Comparison of ENCODE assay signal across 8 cellular contexts in genomic region chr4:7960017-7960789, GRCh38. TPM values are rescaled to one million over a fixed set of nuclear protein-coding genes. Genes with fewer than 3 reads are reported as not detected.
DNase-seq lines count a peak whose midpoint lies in the region; ATAC-seq and TF ChIP-seq lines count a peak whose summit lies in the region.

No MANE protein-coding gene starts in this region.

- no peaks in the 10 kb centered on the region; the same call in 1 of the 2 replicates for H4K20me1 ChIP-seq in IMR-90 (ENCODE audit: insufficient read depth, low read length)

- H2AK9ac ChIP-seq in IMR-90 (replicated peaks; ENCODE audit: low read depth, low read length, poor library complexity) = peak overlapping the region; percentile 90

- H2AK5ac ChIP-seq in IMR-90 (ENCODE audit: low read depth, low read length) = peak overlapping the region; percentile 98

- no peaks in the 10 kb centered on the region for H3K27me3 Mint-ChIP-seq in MCF 10A (ENCODE audit: insufficient read depth, unreplicated experiment)
- peaks cover 0 to 6% (median 0%) of the 10 kb centered on the region in 5 donors for H3K27me3 Mint-ChIP-seq in naive thymus-derived CD4-positive, alpha-beta T cell

- TF ChIP-seq CTCF in A673 (conservative IDR thresholded peaks at IDR 0.05; ENCODE audit: low read depth, low read length) (no peak), IMR-90 (conservative IDR thresholded peaks at IDR 0.05; ENCODE audit: low read depth, low read length) (no peak), MCF 10A (IDR thresholded peaks at IDR 0.05; ENCODE audit: unreplicated experiment) (no peak)

- H2BK120ac ChIP-seq in IMR-90 (ENCODE audit: low read depth, low read length) = peak overlapping the region; percentile 98

- ATAC-seq in IMR-90 (ENCODE audit: low read depth) = peak; percentile 68
- ATAC-seq in naive thymus-derived CD4-positive, alpha-beta T cell = peak; percentile 5
- no peak for ATAC-seq in GM21786 (IDR thresholded peaks at IDR 0.05; ENCODE audit: unreplicated experiment)

- H3K36me3 Mint-ChIP-seq in MCF 10A (ENCODE audit: insufficient read depth, unreplicated experiment) = peaks cover 5% of the 10 kb centered on the region
- no peaks in the 10 kb centered on the region for H3K36me3 Mint-ChIP-seq in naive thymus-derived CD4-positive, alpha-beta T cell

- peak overlapping the region; percentile 98 for H2BK20ac ChIP-seq in IMR-90 (ENCODE audit: low read depth, low read length)

- no peaks in the 10 kb centered on the region for H3K9me3 Mint-ChIP-seq in MCF 10A (ENCODE audit: unreplicated experiment)
- H3K9me3 Mint-ChIP-seq in naive thymus-derived CD4-positive, alpha-beta T cell = no peaks in the 10 kb centered on the region

- H3K4me1 ChIP-seq in A673 (ENCODE audit: insufficient read depth, low read length, poor library complexity, severe bottlenecking) (peaks cover 73% of the 10 kb centered on the region), IMR-90 (ENCODE audit: control insufficient read depth, insufficient read depth, low read length) (peaks cover 20% of the 10 kb centered on the region)
- peaks cover 17 to 21% of the 10 kb centered on the region in 2 donors for H3K4me1 ChIP-seq in naive thymus-derived CD4-positive, alpha-beta T cell (ENCODE audit: control insufficient read depth in 2 of 2, insufficient read depth in 2 of 2, low read length in 2 of 2)

- 0 out of 2 replicates have a peak overlapping the region, but pooled peaks have one; percentile 18 for H3K4me2 ChIP-seq in IMR-90 (ENCODE audit: low read depth, low read length)

- peak overlapping the region; percentile 79 for H2AFZ ChIP-seq in IMR-90 (replicated peaks; ENCODE audit: low read length, poor library complexity)

- peak overlapping the region; percentile 92 for H3K23ac ChIP-seq in IMR-90 (ENCODE audit: low read depth, low read length)

- WGBS in IMR-90 (ENCODE audit: extremely low coverage in 2 of 2, insufficient read length in 1 of 2), 2 experiments = 78% methylated on average over 6 of the region's 11 CpGs; no CpG with 5 or more reads in 1 of the 2 experiments

- 0 out of 2 replicates have a peak, but pooled peaks have one; percentile 29 for TF ChIP-seq POLR2A in IMR-90 (IDR thresholded peaks at IDR 0.05; ENCODE audit: low read depth, low read length)

- POLR2A ChIA-PET in A673 (lab: Charles Lee; ENCODE audit: low non-redundant PET) = no interaction called here
- POLR2A ChIA-PET in IMR-90 (lab: Charles Lee; ENCODE audit: unreplicated experiment) = no interaction called here
- POLR2A ChIA-PET in MCF 10A (lab: Yijun Ruan, JAX) = interaction anchor here (1.0 to 7.1 kb wide), 7 partner anchors 10 to 29 kb away, joined by 3 to 62 read pairs (median 5); partner anchors contain the start of gene AFAP1
- POLR2A ChIA-PET in naive thymus-derived CD4-positive, alpha-beta T cell (lab: Charles Lee) = interaction anchor here (1.0 to 1.8 kb wide), 2 partner anchors 15 to 21 kb away, joined by 4 read pairs; partner anchors contain the start of gene AFAP1

- H3K4ac ChIP-seq in IMR-90 (ENCODE audit: low read depth, low read length) = peak overlapping the region; percentile 98

- H4K5ac ChIP-seq in IMR-90 (ENCODE audit: low read depth, low read length) = peak overlapping the region; percentile 83

- no peak overlapping the region for H3K4me3 ChIP-seq in A673 (ENCODE audit: low read depth, low read length, poor library complexity, severe bottlenecking)
- H3K4me3 ChIP-seq in IMR-90 (ENCODE audit: insufficient read depth, low read depth, low read length) = no peak overlapping the region
- H3K4me3 ChIP-seq in naive thymus-derived CD4-positive, alpha-beta T cell (ENCODE audit: low read length) = no peak overlapping the region

- DNase-seq in A673 (ENCODE audit: low spot score) (no peak), IMR-90 (no peak), MCF 10A (ENCODE audit: unreplicated experiment) (no peak), DMS79 (lab: John Stamatoyannopoulos, UW) (no peak), ureter (ENCODE audit: low spot score) (no peak), A172 (ENCODE audit: low spot score) (no peak)
- no peak for DNase-seq in naive thymus-derived CD4-positive, alpha-beta T cell

- H3K9me3 ChIP-seq in A673 (ENCODE audit: low read depth, low read length, poor library complexity, severe bottlenecking) (no peaks in the 10 kb centered on the region), IMR-90 (ENCODE audit: control insufficient read depth, insufficient read depth, low read length) (no peaks in the 10 kb centered on the region)
- H3K9me3 ChIP-seq in naive thymus-derived CD4-positive, alpha-beta T cell (ENCODE audit: control insufficient read depth in 2 of 3, low read length in 3 of 3) = no peaks in the 10 kb centered on the region

- H3K36me3 ChIP-seq in A673 (ENCODE audit: insufficient read depth, low read length, poor library complexity, severe bottlenecking) (no peaks in the 10 kb centered on the region), IMR-90 (ENCODE audit: control insufficient read depth, insufficient read depth, low read length) (no peaks in the 10 kb centered on the region)
- no peaks in the 10 kb centered on the region for H3K36me3 ChIP-seq in naive thymus-derived CD4-positive, alpha-beta T cell (ENCODE audit: control insufficient read depth in 2 of 3, insufficient read depth in 3 of 3, low read length in 3 of 3)

- intact Hi-C loops in A673 (cut with micrococcal nuclease; ENCODE audit: unreplicated experiment) = loop anchor here (2.0 kb wide), 1 partner anchor 21 kb away; the partner anchor contains the start of gene AFAP1
- intact Hi-C loops in IMR-90 (cut with micrococcal nuclease) = loop anchor here (2.0 kb wide), 1 partner anchor 21 kb away; the partner anchor contains the start of gene AFAP1
- intact Hi-C loops in MCF 10A (cut with micrococcal nuclease) = no loop called here
- intact Hi-C loops in naive thymus-derived CD4-positive, alpha-beta T cell (cut with micrococcal nuclease) = loop anchor here in 1 of 2 donors (1.0 to 5.0 kb wide), 2 partner anchors 10 to 93 kb away; no protein-coding TSS in a partner anchor

- peak overlapping the region; percentile 77 for H3K14ac ChIP-seq in IMR-90 (replicated peaks; ENCODE audit: low read depth, low read length)

- peak overlapping the region; percentile 74 for H3K27ac Mint-ChIP-seq in MCF 10A (ENCODE audit: low read depth, unreplicated experiment)
- H3K27ac Mint-ChIP-seq in naive thymus-derived CD4-positive, alpha-beta T cell = peak overlapping the region in 6 of 9 donors; percentile 38 to 77 (median 70)

- H3K4me3 Mint-ChIP-seq in MCF 10A (ENCODE audit: unreplicated experiment) = no peak overlapping the region
- H3K4me3 Mint-ChIP-seq in naive thymus-derived CD4-positive, alpha-beta T cell = peak overlapping the region in 6 of 10 donors; percentile 48 to 74 (median 62)

- no peaks in the 10 kb centered on the region for H3K27me3 ChIP-seq in A673 (replicated peaks; ENCODE audit: insufficient read depth, low read depth, low read length, poor library complexity)
- H3K27me3 ChIP-seq in IMR-90 (ENCODE audit: control insufficient read depth, insufficient read depth, low read length) = peaks cover 2% of the 10 kb centered on the region; the same call in 1 of the 2 replicates
- H3K27me3 ChIP-seq in naive thymus-derived CD4-positive, alpha-beta T cell (ENCODE audit: control insufficient read depth in 2 of 2, insufficient read depth in 2 of 2, low read length in 2 of 2) = no peaks in the 10 kb centered on the region

- no peak overlapping the region for H3K56ac ChIP-seq in IMR-90 (ENCODE audit: extremely low read depth, insufficient read depth, low read length)

- peak overlapping the region; percentile 91 for H3K27ac ChIP-seq in A673 (ENCODE audit: low read depth, low read length, poor library complexity, severe bottlenecking)
- peak overlapping the region; percentile 66 for H3K27ac ChIP-seq in IMR-90 (ENCODE audit: insufficient read depth, low read length)
- no peak overlapping the region for H3K27ac ChIP-seq in naive thymus-derived CD4-positive, alpha-beta T cell (ENCODE audit: low read depth, low read length)

- H3K9me1 ChIP-seq in IMR-90 (ENCODE audit: insufficient read depth, low read length) = peaks cover 22% of the 10 kb centered on the region

- H3K9ac ChIP-seq in IMR-90 (ENCODE audit: low read depth, low read length) = no peak overlapping the region

- H4K91ac ChIP-seq in IMR-90 (ENCODE audit: insufficient read depth, low read depth, low read length) = peak overlapping the region; percentile 94

- H3K79me1 ChIP-seq in IMR-90 (ENCODE audit: low read depth in 1 of 2, low read length in 2 of 2) = peaks cover 0 to 12% of the 10 kb centered on the region in 2 experiments; a peak in 2 of 4 replicates

- no TSS peak for BruUV-seq in A673 (replicated peaks; lab: Mats Ljungman, UMichigan)
- BruUV-seq in IMR-90 (replicated peaks; lab: Mats Ljungman, UMichigan) = no TSS peak
- no TSS peak for BruUV-seq in MCF 10A (replicated peaks; lab: Mats Ljungman, UMichigan)

- peaks cover 33% of the 10 kb centered on the region for H3K4me1 Mint-ChIP-seq in MCF 10A (ENCODE audit: insufficient read depth, unreplicated experiment)
- H3K4me1 Mint-ChIP-seq in naive thymus-derived CD4-positive, alpha-beta T cell = peaks cover 13 to 47% (median 25%) of the 10 kb centered on the region in 7 donors

- CTCF ChIA-PET in A673 (lab: Charles Lee) = interaction anchor here (1.0 kb wide), 1 partner anchor 116 kb away, joined by 3 read pairs; no protein-coding TSS in a partner anchor
- CTCF ChIA-PET in IMR-90 (lab: Yijun Ruan, JAX) = interaction anchor here (1.0 kb wide), 1 partner anchor 22 kb away, joined by 3 read pairs; no protein-coding TSS in a partner anchor
- CTCF ChIA-PET in MCF 10A (lab: Yijun Ruan, JAX) = interaction anchor here (0.5 to 1.0 kb wide), 3 partner anchors 18 to 909 kb away, joined by 4 to 5 read pairs (median 5); no protein-coding TSS in a partner anchor
- CTCF ChIA-PET in naive thymus-derived CD4-positive, alpha-beta T cell (lab: Charles Lee) = interaction anchor here (0.6 to 1.5 kb wide), 2 partner anchors 22 to 39 kb away, joined by 3 read pairs; no protein-coding TSS in a partner anchor

- peak overlapping the region; percentile 85 for H2BK5ac ChIP-seq in IMR-90 (ENCODE audit: low read depth, low read length, poor library complexity, severe bottlenecking)

- in situ Hi-C loops in IMR-90 (cut with MboI; ENCODE audit: low sequenced_read_pairs) = no loop called here

- H3K18ac ChIP-seq in IMR-90 (ENCODE audit: low read depth, low read length) = peak overlapping the region; percentile 64

- no peak; the same call in 1 of the 2 replicates for TF ChIP-seq RAD21 in IMR-90 (IDR thresholded peaks at IDR 0.05; ENCODE audit: low read length)

- peak overlapping the region; percentile 24 to 90; a peak in 3 of 4 replicates for H4K8ac ChIP-seq in IMR-90 (ENCODE audit: low read depth in 2 of 2, low read length in 2 of 2)

- peak overlapping the region; percentile 87; the same call in 2 of the 3 replicates for H2BK15ac ChIP-seq in IMR-90 (ENCODE audit: low read depth, low read length)

- dilution Hi-C loops in IMR-90 (cut with HindIII; ENCODE audit: low sequenced_read_pairs, unreplicated experiment) = no loop called here

RNA-seq across cellular contexts. Expression of gene AFAP1, which starts 20.5 kb away (rescaled TPM):
- total RNA-seq in A673 (2021) = 42.6 and 42.9 TPM in 2 replicates
- 48.2 and 60.3 TPM in 2 replicates for total RNA-seq in IMR-90 (2012; rRNA removed)
- polyA plus RNA-seq in IMR-90 (2012; rRNA removed) = 73.1 and 80.9 TPM in 2 replicates
- polyA plus RNA-seq in IMR-90 (2012; cell fraction: cytosol; rRNA removed) = 67.3 and 67.7 TPM in 2 replicates
- 116 and 173 TPM in 2 replicates for polyA plus RNA-seq in IMR-90 (2012; cell fraction: nucleus; rRNA removed; ENCODE audit: low replicate concordance)
- 22.5 and 29.4 TPM in 2 replicates for total RNA-seq in MCF 10A (2022)
- total RNA-seq in naive thymus-derived CD4-positive, alpha-beta T cell = 10 to 100 TPM in 3 of 5 experiments, 1 to 10 TPM in 2; 8.6 to 27.2 (median 13.3) TPM
- 1 to 10 TPM; 2.2 to 7.4 TPM for polyA plus RNA-seq in naive thymus-derived CD4-positive, alpha-beta T cell
- total RNA-seq in ureter = 29.5 TPM
- total RNA-seq in A172 (2014; rRNA removed; shearing (Covaris generic)) = 29.9 and 32.9 TPM in 2 replicates

Comparison
In these comparisons a context has a peak if more than half of its experiments do, and no peak if none do; other contexts are left out.
1. POLR2A ChIA-PET loops: an anchor here in MCF 10A (1.0 to 7.1 kb wide) and naive thymus-derived CD4-positive, alpha-beta T cell (1.0 to 1.8 kb wide); none called in A673 and IMR-90.